13 cellular contexts compared by ENCODE assay signal in genomic region chr2:230457793-230458192, GRCh38. TPM values are rescaled to one million over a fixed set of nuclear protein-coding genes. Genes with fewer than 3 reads are reported as not detected.
DNase-seq lines count a peak whose midpoint lies in the region; ATAC-seq and TF ChIP-seq lines count a peak whose summit lies in the region.
"Had no signal": no experiment of that assay in that cellular context is flagged by ENCODE, and none has a peak within 500 bp of the region (broad histone marks: within the 10 kb centered on the region; RNA-seq: fewer than 3 reads in every experiment).

No MANE protein-coding gene starts in this region.

- H3K9me3 Mint-ChIP-seq in activated CD8-positive, alpha-beta memory T cell treated with anti-CD3 and anti-CD28 coated beads, Interleukin-2, amount 10 ng/mL, durations not matched to agents 7 days and 5 days (ENCODE audit: low read depth) = peaks cover 13% of the 10 kb centered on the region
- H3K9me3 Mint-ChIP-seq in T-cell (peaks cover 3 to 8% (median 7%) of the 10 kb centered on the region in 3 donors), MCF 10A (ENCODE audit: unreplicated experiment) (peaks cover 11% of the 10 kb centered on the region)
- peaks cover 17% of the 10 kb centered on the region for H3K9me3 Mint-ChIP-seq in stimulated activated naive CD8-positive, alpha-beta T cell treated with anti-CD3 and anti-CD28 coated beads, Interleukin-15, Interleukin-2, amounts not matched to agents 100 ng/mL and 50 ng/mL, for 24 hours

- intact Hi-C loops in MCF 10A (cut with micrococcal nuclease) = no loop called here

- ATAC-seq in activated CD8-positive, alpha-beta memory T cell treated with anti-CD3 and anti-CD28 coated beads, Interleukin-2, amount 10 ng/mL, durations not matched to agents 7 days and 5 days = no peak
- ATAC-seq in T-cell (replicated peaks in 1 of 4) (no peak), GM19397 (IDR thresholded peaks at IDR 0.05; ENCODE audit: unreplicated experiment) (no peak)

- no peak for DNase-seq in activated CD8-positive, alpha-beta memory T cell treated with anti-CD3 and anti-CD28 coated beads, Interleukin-2, amount 10 ng/mL, durations not matched to agents 7 days and 5 days
- no peak for DNase-seq in activated CD8-positive, alpha-beta memory T cell treated with anti-CD3 and anti-CD28 coated beads, Interleukin-2, amount 50 U/mL, for 4 hours
- DNase-seq in T-cell (no peak), fibroblast of villous mesenchyme (ENCODE audit: low read depth) (peak; percentile 7), MCF 10A (ENCODE audit: unreplicated experiment) (no peak), NCI-H128 (lab: John Stamatoyannopoulos, UW; ENCODE audit: unreplicated experiment) (no peak)
- DNase-seq: activated CD4-positive, CD25-positive, alpha-beta regulatory T cell treated with anti-CD3 and anti-CD28 coated beads, Interleukin-2, amount 50 U/mL, for 72 hours; activated T-cell treated with anti-CD3 and anti-CD28 coated beads, Interleukin-2, amount 50 U/mL, for 1 hour; DND-41; NCI-H187; stimulated activated naive CD4-positive, alpha-beta T cell treated with Interleukin-2 at 50 U/mL for 16 hours had no signal

- CTCF ChIA-PET in activated CD8-positive, alpha-beta memory T cell treated with anti-CD3 and anti-CD28 coated beads, Interleukin-2, amount 10 ng/mL, durations not matched to agents 7 days and 5 days (lab: Charles Lee) = no interaction called here
- CTCF ChIA-PET in T-cell (lab: Charles Lee) (no interaction called here), MCF 10A (lab: Yijun Ruan, JAX) (no interaction called here)

- BruUV-seq in MCF 10A (replicated peaks; lab: Mats Ljungman, UMichigan) = no TSS peak

- H3K4me1 Mint-ChIP-seq in activated CD8-positive, alpha-beta memory T cell treated with anti-CD3 and anti-CD28 coated beads, Interleukin-2, amount 10 ng/mL, durations not matched to agents 7 days and 5 days = peaks cover 55% of the 10 kb centered on the region
- H3K4me1 Mint-ChIP-seq in T-cell = peaks cover 63 to 77% (median 71%) of the 10 kb centered on the region in 3 donors
- H3K4me1 Mint-ChIP-seq in stimulated activated naive CD8-positive, alpha-beta T cell treated with anti-CD3 and anti-CD28 coated beads, Interleukin-15, Interleukin-2, amounts not matched to agents 100 ng/mL and 50 ng/mL, for 24 hours (ENCODE audit: low read depth) = peaks cover 67% of the 10 kb centered on the region
- no peaks in the 10 kb centered on the region for H3K4me1 Mint-ChIP-seq in MCF 10A (ENCODE audit: insufficient read depth, unreplicated experiment)

- POLR2A ChIA-PET in T-cell (lab: Charles Lee) = no interaction called here
- POLR2A ChIA-PET in MCF 10A (lab: Yijun Ruan, JAX) = no interaction called here

- H3K4me3 Mint-ChIP-seq in activated CD8-positive, alpha-beta memory T cell treated with anti-CD3 and anti-CD28 coated beads, Interleukin-2, amount 10 ng/mL, durations not matched to agents 7 days and 5 days = no peak overlapping the region
- peak overlapping the region in 1 of 3 donors; percentile 4 for H3K4me3 Mint-ChIP-seq in T-cell
- peak overlapping the region; percentile 21 for H3K4me3 Mint-ChIP-seq in stimulated activated naive CD8-positive, alpha-beta T cell treated with anti-CD3 and anti-CD28 coated beads, Interleukin-15, Interleukin-2, amounts not matched to agents 100 ng/mL and 50 ng/mL, for 24 hours
- H3K4me3 Mint-ChIP-seq in MCF 10A (ENCODE audit: unreplicated experiment) = no peak overlapping the region

- no peak for TF ChIP-seq CTCF in fibroblast of villous mesenchyme (IDR thresholded peaks at IDR 0.05; ENCODE audit: insufficient read depth, low read depth, low read length)
- TF ChIP-seq CTCF in MCF 10A (IDR thresholded peaks at IDR 0.05; ENCODE audit: unreplicated experiment) = no peak

- H3K36me3 Mint-ChIP-seq in activated CD8-positive, alpha-beta memory T cell treated with anti-CD3 and anti-CD28 coated beads, Interleukin-2, amount 10 ng/mL, durations not matched to agents 7 days and 5 days = peaks cover 89% of the 10 kb centered on the region
- H3K36me3 Mint-ChIP-seq in T-cell = peaks cover 91% of the 10 kb centered on the region
- H3K36me3 Mint-ChIP-seq in stimulated activated naive CD8-positive, alpha-beta T cell treated with anti-CD3 and anti-CD28 coated beads, Interleukin-15, Interleukin-2, amounts not matched to agents 100 ng/mL and 50 ng/mL, for 24 hours (ENCODE audit: low read depth) = peaks cover 93% of the 10 kb centered on the region
- peaks cover 65% of the 10 kb centered on the region for H3K36me3 Mint-ChIP-seq in MCF 10A (ENCODE audit: insufficient read depth, unreplicated experiment)

- peak overlapping the region; percentile 53 for H3K27ac Mint-ChIP-seq in activated CD8-positive, alpha-beta memory T cell treated with anti-CD3 and anti-CD28 coated beads, Interleukin-2, amount 10 ng/mL, durations not matched to agents 7 days and 5 days
- H3K27ac Mint-ChIP-seq in T-cell (peak overlapping the region; percentile 57 to 84), MCF 10A (ENCODE audit: low read depth, unreplicated experiment) (no peak overlapping the region)
- peak overlapping the region; percentile 82 for H3K27ac Mint-ChIP-seq in stimulated activated naive CD8-positive, alpha-beta T cell treated with anti-CD3 and anti-CD28 coated beads, Interleukin-15, Interleukin-2, amounts not matched to agents 100 ng/mL and 50 ng/mL, for 24 hours

- no peak overlapping the region for H3K4me3 ChIP-seq in fibroblast of villous mesenchyme (ENCODE audit: low read depth, low read length)

- H3K27me3 Mint-ChIP-seq in activated CD8-positive, alpha-beta memory T cell treated with anti-CD3 and anti-CD28 coated beads, Interleukin-2, amount 10 ng/mL, durations not matched to agents 7 days and 5 days = no peaks in the 10 kb centered on the region
- H3K27me3 Mint-ChIP-seq in T-cell (no peaks in the 10 kb centered on the region), MCF 10A (ENCODE audit: insufficient read depth, unreplicated experiment) (no peaks in the 10 kb centered on the region)
- no peaks in the 10 kb centered on the region for H3K27me3 Mint-ChIP-seq in stimulated activated naive CD8-positive, alpha-beta T cell treated with anti-CD3 and anti-CD28 coated beads, Interleukin-15, Interleukin-2, amounts not matched to agents 100 ng/mL and 50 ng/mL, for 24 hours

RNA-seq across cellular contexts. Expression of gene SP100, which starts 41.8 kb away (rescaled TPM):
- 100 to 1,000 TPM; 255 to 385 TPM for total RNA-seq in activated CD8-positive, alpha-beta memory T cell treated with anti-CD3 and anti-CD28 coated beads, Interleukin-2, amount 10 ng/mL, durations not matched to agents 7 days and 5 days
- 100 to 1,000 TPM; 188 to 271 (median 217) TPM for total RNA-seq in T-cell
- 92.1 and 119 TPM in 2 replicates for total RNA-seq in fibroblast of villous mesenchyme
- 54.5 and 56.9 TPM in 2 replicates for total RNA-seq in MCF 10A (2022)
